1 cellular context compared by ENCODE assay signal in genomic region chr2:29607025-29607424, GRCh38.
TF ChIP-seq lines count a peak whose summit lies in the region.

No MANE protein-coding gene starts in this region.

TF ChIP-seq in GM23338, 12 proteins besides CTCF, POLR2A, EP300 and RAD21 (continued from another document):
- no peak for TF ChIP-seq ETS1 (IDR thresholded peaks at IDR 0.05)
- no peak for TF ChIP-seq EZH2 (IDR thresholded peaks at IDR 0.05; ENCODE audit: low read depth, unreplicated experiment)
- no peak for TF ChIP-seq ZNF114 (CRISPR knock-in tag; IDR thresholded peaks at IDR 0.05)
- no peak for TF ChIP-seq CREB1 (CRISPR knock-in tag; IDR thresholded peaks at IDR 0.05; ENCODE audit: low read depth)
- TF ChIP-seq ZNF462 (CRISPR knock-in tag; IDR thresholded peaks at IDR 0.05) = no peak
